Comparison of ENCODE assay signal across 28 cellular contexts in genomic region chr18:35087726-35088125, GRCh38.
"Had no signal": no experiment of that assay in that cellular context is flagged by ENCODE, and none has a peak within 500 bp of the region (broad histone marks: within the 10 kb centered on the region; RNA-seq: fewer than 3 reads in every experiment).

No MANE protein-coding gene starts in this region.

- H3K36me3 ChIP-seq: ascending aorta, cardiac muscle cell, gastroesophageal sphincter, neutrophil, sigmoid colon, suprapubic skin, tibial artery, upper lobe of right lung had no signal

- H3K9me3 Mint-ChIP-seq: activated CD4-positive, alpha-beta memory T cell treated with anti-CD3 and anti-CD28 coated beads, Interleukin-2, amount 10 ng/mL, durations not matched to agents 7 days and 5 days; activated CD4-positive, alpha-beta T cell treated with anti-CD3 and anti-CD28 coated beads, Interleukin-2, amount 10 ng/mL, durations not matched to agents 7 days and 5 days; activated naive CD4-positive, alpha-beta T cell treated with anti-CD3 and anti-CD28 coated beads, Interleukin-2, amount 10 ng/mL, durations not matched to agents 7 days and 5 days; activated T-cell treated with anti-CD3 and anti-CD28 coated beads, Interleukin-2, amount 50 U/mL, for 24 hours; brain; nephron progenitor cell; stimulated activated naive B cell treated with anti-CD40 and anti-IgM and Interleukin-4, amounts not matched to agents 10 μg/mL and 1 μg/mL and 100 μg/mL, for 72 hours had no signal

- H3K27me3 ChIP-seq: ascending aorta, cardiac muscle cell, gastroesophageal sphincter, neutrophil, sigmoid colon, suprapubic skin, tibial artery, upper lobe of right lung had no signal

- H3K27ac ChIP-seq: ascending aorta, cardiac muscle cell, epithelial cell of prostate, gastroesophageal sphincter, neutrophil, sigmoid colon, suprapubic skin, upper lobe of right lung had no signal

- H3K4me3 ChIP-seq: ascending aorta, cardiac muscle cell, gastroesophageal sphincter, lung, mucosa of descending colon, sigmoid colon, smooth muscle cell, suprapubic skin, tibial artery, upper lobe of right lung had no signal

- H3K27me3 Mint-ChIP-seq: activated CD4-positive, alpha-beta memory T cell treated with anti-CD3 and anti-CD28 coated beads, Interleukin-2, amount 10 ng/mL, durations not matched to agents 7 days and 5 days; activated CD4-positive, alpha-beta T cell treated with anti-CD3 and anti-CD28 coated beads, Interleukin-2, amount 10 ng/mL, durations not matched to agents 7 days and 5 days; activated naive CD4-positive, alpha-beta T cell treated with anti-CD3 and anti-CD28 coated beads, Interleukin-2, amount 10 ng/mL, durations not matched to agents 7 days and 5 days; activated naive CD8-positive, alpha-beta T cell treated with anti-CD3 and anti-CD28 coated beads, Interleukin-2, amount 10 ng/mL, durations not matched to agents 7 days and 5 days; activated T-cell treated with anti-CD3 and anti-CD28 coated beads, Interleukin-2, amount 50 U/mL, for 24 hours; brain; stimulated activated naive B cell treated with anti-CD40 and anti-IgM and Interleukin-4, amounts not matched to agents 10 μg/mL and 1 μg/mL and 100 μg/mL, for 72 hours had no signal

- DNase-seq: activated CD4-positive, alpha-beta memory T cell treated with anti-CD3 and anti-CD28 coated beads, Interleukin-2, amount 10 ng/mL, durations not matched to agents 7 days and 5 days; activated CD4-positive, alpha-beta T cell treated with anti-CD3 and anti-CD28 coated beads, Interleukin-2, amount 10 ng/mL, durations not matched to agents 7 days and 5 days; activated CD4-positive, CD25-positive, alpha-beta regulatory T cell treated with anti-CD3 and anti-CD28 coated beads, Interleukin-2, amount 50 U/mL, for 72 hours; activated CD8-positive, alpha-beta memory T cell treated with anti-CD3 and anti-CD28 coated beads, Interleukin-2, amount 50 U/mL, for 48 hours; activated gamma-delta T cell; activated naive CD4-positive, alpha-beta T cell treated with anti-CD3 and anti-CD28 coated beads, Interleukin-2, amount 10 ng/mL, durations not matched to agents 7 days and 5 days; activated naive CD8-positive, alpha-beta T cell treated with anti-CD3 and anti-CD28 coated beads, Interleukin-2, amount 10 ng/mL, durations not matched to agents 7 days and 5 days; activated T-cell treated with anti-CD3 and anti-CD28 coated beads, Interleukin-2, amount 50 U/mL, for 24 hours; head of caudate nucleus; mesendoderm; mucosa of descending colon; nephron progenitor cell; sigmoid colon; stimulated activated CD4-positive, alpha-beta T cell treated with anti-CD3 and anti-CD28 coated beads, Interleukin-2, amount 100 ng/mL, for 24 hours; stimulated activated naive B cell treated with anti-CD40 and anti-IgM and Interleukin-4, amounts not matched to agents 10 μg/mL and 1 μg/mL and 100 μg/mL, for 72 hours; T-helper 2 cell; tibial artery; upper lobe of right lung had no signal

- H3K36me3 Mint-ChIP-seq: activated naive CD4-positive, alpha-beta T cell treated with anti-CD3 and anti-CD28 coated beads, Interleukin-2, amount 10 ng/mL, durations not matched to agents 7 days and 5 days had no signal

- H3K4me1 Mint-ChIP-seq: activated CD4-positive, alpha-beta memory T cell treated with anti-CD3 and anti-CD28 coated beads, Interleukin-2, amount 10 ng/mL, durations not matched to agents 7 days and 5 days; activated naive CD4-positive, alpha-beta T cell treated with anti-CD3 and anti-CD28 coated beads, Interleukin-2, amount 10 ng/mL, durations not matched to agents 7 days and 5 days had no signal

- H3K9me3 ChIP-seq: ascending aorta, gastroesophageal sphincter, mucosa of descending colon, neutrophil, sigmoid colon, suprapubic skin, tibial artery, upper lobe of right lung had no signal

- ATAC-seq: gastroesophageal sphincter; left lobe of liver; mucosa of descending colon; stimulated activated naive B cell treated with anti-CD40 and anti-IgM and Interleukin-4, amounts not matched to agents 10 μg/mL and 1 μg/mL and 100 μg/mL, for 72 hours; upper lobe of right lung had no signal

- H3K27ac Mint-ChIP-seq: activated CD4-positive, alpha-beta memory T cell treated with anti-CD3 and anti-CD28 coated beads, Interleukin-2, amount 10 ng/mL, durations not matched to agents 7 days and 5 days; activated CD4-positive, alpha-beta T cell treated with anti-CD3 and anti-CD28 coated beads, Interleukin-2, amount 10 ng/mL, durations not matched to agents 7 days and 5 days; activated naive CD4-positive, alpha-beta T cell treated with anti-CD3 and anti-CD28 coated beads, Interleukin-2, amount 10 ng/mL, durations not matched to agents 7 days and 5 days; activated naive CD8-positive, alpha-beta T cell treated with anti-CD3 and anti-CD28 coated beads, Interleukin-2, amount 10 ng/mL, durations not matched to agents 7 days and 5 days; activated T-cell treated with anti-CD3 and anti-CD28 coated beads, Interleukin-2, amount 50 U/mL, for 24 hours; nephron progenitor cell had no signal

- H3K4me3 Mint-ChIP-seq: activated CD4-positive, alpha-beta memory T cell treated with anti-CD3 and anti-CD28 coated beads, Interleukin-2, amount 10 ng/mL, durations not matched to agents 7 days and 5 days; activated CD4-positive, alpha-beta T cell treated with anti-CD3 and anti-CD28 coated beads, Interleukin-2, amount 10 ng/mL, durations not matched to agents 7 days and 5 days; activated naive CD4-positive, alpha-beta T cell treated with anti-CD3 and anti-CD28 coated beads, Interleukin-2, amount 10 ng/mL, durations not matched to agents 7 days and 5 days; activated naive CD8-positive, alpha-beta T cell treated with anti-CD3 and anti-CD28 coated beads, Interleukin-2, amount 10 ng/mL, durations not matched to agents 7 days and 5 days; activated T-cell treated with anti-CD3 and anti-CD28 coated beads, Interleukin-2, amount 50 U/mL, for 24 hours; brain; nephron progenitor cell; stimulated activated naive B cell treated with anti-CD40 and anti-IgM and Interleukin-4, amounts not matched to agents 10 μg/mL and 1 μg/mL and 100 μg/mL, for 72 hours had no signal
